2 cellular contexts compared by ENCODE assay signal in the genomic region with DNA sequence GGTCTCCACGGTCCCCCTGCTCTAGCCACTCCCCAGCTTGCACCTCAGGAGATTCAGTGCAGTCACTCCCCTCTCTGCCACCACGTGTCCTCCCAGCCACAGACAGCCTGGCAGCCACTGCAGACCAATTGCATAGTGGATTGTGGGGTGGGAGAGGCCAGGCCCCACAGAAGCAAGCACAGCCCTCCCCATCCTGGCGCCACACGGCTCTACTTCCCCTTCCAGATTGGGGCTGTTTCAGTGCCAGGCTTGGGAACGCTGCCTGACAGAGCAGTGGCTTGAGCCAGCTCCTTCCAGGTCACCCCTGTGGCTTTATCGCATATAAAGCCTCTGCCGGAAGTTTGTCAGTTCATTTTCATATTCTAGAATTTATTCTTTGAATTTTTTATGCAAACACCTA.
TF ChIP-seq lines count a peak whose summit lies in the region.

No MANE protein-coding gene starts in this region.

TF ChIP-seq in GM23338, 12 proteins besides CTCF, POLR2A, EP300 and RAD21 (continued from another document):
- TF ChIP-seq, protein P1, sequence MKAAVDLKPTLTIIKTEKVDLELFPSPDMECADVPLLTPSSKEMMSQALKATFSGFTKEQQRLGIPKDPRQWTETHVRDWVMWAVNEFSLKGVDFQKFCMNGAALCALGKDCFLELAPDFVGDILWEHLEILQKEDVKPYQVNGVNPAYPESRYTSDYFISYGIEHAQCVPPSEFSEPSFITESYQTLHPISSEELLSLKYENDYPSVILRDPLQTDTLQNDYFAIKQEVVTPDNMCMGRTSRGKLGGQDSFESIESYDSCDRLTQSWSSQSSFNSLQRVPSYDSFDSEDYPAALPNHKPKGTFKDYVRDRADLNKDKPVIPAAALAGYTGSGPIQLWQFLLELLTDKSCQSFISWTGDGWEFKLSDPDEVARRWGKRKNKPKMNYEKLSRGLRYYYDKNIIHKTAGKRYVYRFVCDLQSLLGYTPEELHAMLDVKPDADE (IDR thresholded peaks at IDR 0.05): no peak
- TF ChIP-seq NANOG (IDR thresholded peaks at IDR 0.05; ENCODE audit: borderline replicate concordance) (no peak), STAT1 (IDR thresholded peaks at IDR 0.05; ENCODE audit: unreplicated experiment) (no peak)

TF ChIP-seq in WTC11, 78 proteins besides CTCF, POLR2A, EP300 and RAD21 (continued from another document):
- no peak for TF ChIP-seq IRF2 (CRISPR knock-in tag; IDR thresholded peaks at IDR 0.05; ENCODE audit: borderline replicate concordance, low read depth)
- no peak for TF ChIP-seq GRHL2 (CRISPR knock-in tag; IDR thresholded peaks at IDR 0.05; ENCODE audit: insufficient replicate concordance, severe bottlenecking)
- TF ChIP-seq JUN (CRISPR knock-in tag; IDR thresholded peaks at IDR 0.05): no peak
- no peak for TF ChIP-seq CBFB (CRISPR knock-in tag; IDR thresholded peaks at IDR 0.05; ENCODE audit: low read depth)
- no peak for TF ChIP-seq EMX1 (CRISPR knock-in tag; IDR thresholded peaks at IDR 0.05)
- no peak for TF ChIP-seq SP1 (CRISPR knock-in tag; conservative IDR thresholded peaks at IDR 0.05)
- TF ChIP-seq, protein P2, sequence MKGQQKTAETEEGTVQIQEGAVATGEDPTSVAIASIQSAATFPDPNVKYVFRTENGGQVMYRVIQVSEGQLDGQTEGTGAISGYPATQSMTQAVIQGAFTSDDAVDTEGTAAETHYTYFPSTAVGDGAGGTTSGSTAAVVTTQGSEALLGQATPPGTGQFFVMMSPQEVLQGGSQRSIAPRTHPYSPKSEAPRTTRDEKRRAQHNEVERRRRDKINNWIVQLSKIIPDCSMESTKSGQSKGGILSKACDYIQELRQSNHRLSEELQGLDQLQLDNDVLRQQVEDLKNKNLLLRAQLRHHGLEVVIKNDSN (CRISPR knock-in tag; IDR thresholded peaks at IDR 0.05): no peak
- no peak for TF ChIP-seq NFE2L1 (CRISPR knock-in tag; IDR thresholded peaks at IDR 0.05)
